ENCODE assay signal across 18 cellular contexts in the genomic region with DNA sequence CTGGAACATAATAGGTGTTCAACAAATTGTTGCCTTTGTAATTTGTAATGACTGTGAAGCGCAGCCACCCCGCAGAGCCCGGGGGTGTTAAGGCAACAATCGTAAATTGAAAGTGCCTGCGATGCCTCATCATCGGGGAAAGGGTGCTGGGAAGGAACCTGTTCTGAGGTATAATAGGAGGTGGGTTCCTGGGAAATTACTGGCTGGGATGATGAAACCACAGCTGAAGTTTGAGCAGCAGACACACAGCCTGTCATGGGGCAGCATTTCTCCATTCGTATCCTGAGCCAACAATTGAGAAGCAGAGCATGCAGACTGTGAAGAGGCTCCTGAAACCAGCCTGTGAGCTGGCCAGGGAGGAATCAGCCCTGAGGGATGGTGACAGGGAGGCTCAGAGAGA.
"Had no signal": no experiment of that assay in that cellular context is flagged by ENCODE, and none has a peak within 500 bp of the region (broad histone marks: within the 10 kb centered on the region; RNA-seq: fewer than 3 reads in every experiment).

No MANE protein-coding gene starts in this region.

- H3K4me3 ChIP-seq: coronary artery, hepatocyte, pancreas, testis, upper lobe of right lung had no signal

- H3K27me3 Mint-ChIP-seq: activated CD4-positive, alpha-beta memory T cell treated with anti-CD3 and anti-CD28 coated beads for 36 hours; activated naive CD8-positive, alpha-beta T cell treated with anti-CD3 and anti-CD28 coated beads, Interleukin-2, amount 10 ng/mL, durations not matched to agents 7 days and 5 days; stimulated activated naive CD8-positive, alpha-beta T cell treated with anti-CD3 and anti-CD28 coated beads, Interleukin-15, Interleukin-2, amounts not matched to agents 100 ng/mL and 50 ng/mL, for 24 hours had no signal

- H3K79me2 ChIP-seq: hepatocyte had no signal

- H2AFZ ChIP-seq: hepatocyte had no signal

- H3K27ac Mint-ChIP-seq: activated CD4-positive, alpha-beta memory T cell treated with anti-CD3 and anti-CD28 coated beads for 36 hours; activated naive CD8-positive, alpha-beta T cell treated with anti-CD3 and anti-CD28 coated beads, Interleukin-2, amount 10 ng/mL, durations not matched to agents 7 days and 5 days; mesothelial cell of epicardium; stimulated activated naive CD8-positive, alpha-beta T cell treated with anti-CD3 and anti-CD28 coated beads, Interleukin-15, Interleukin-2, amounts not matched to agents 100 ng/mL and 50 ng/mL, for 24 hours had no signal

- H3K4me2 ChIP-seq: hepatocyte had no signal

- H3K4me1 ChIP-seq: pancreas, testis, upper lobe of right lung had no signal

- H3K27me3 ChIP-seq: hepatocyte, pancreas, testis, upper lobe of right lung had no signal

- H3K27ac ChIP-seq: coronary artery, hepatocyte, pancreas, testis, upper lobe of right lung, VCaP had no signal

- H3K9me3 Mint-ChIP-seq: activated naive CD8-positive, alpha-beta T cell treated with anti-CD3 and anti-CD28 coated beads, Interleukin-2, amount 10 ng/mL, durations not matched to agents 7 days and 5 days; activated T-cell treated with anti-CD3 and anti-CD28 coated beads, Interleukin-2, amount 50 U/mL, for 4 hours had no signal

- H3K4me1 Mint-ChIP-seq: activated naive CD8-positive, alpha-beta T cell treated with anti-CD3 and anti-CD28 coated beads, Interleukin-2, amount 10 ng/mL, durations not matched to agents 7 days and 5 days; mesothelial cell of epicardium; neural crest cell had no signal

- DNase-seq: activated CD4-positive, alpha-beta memory T cell treated with anti-CD3 and anti-CD28 coated beads for 36 hours; activated gamma-delta T cell; activated naive CD8-positive, alpha-beta T cell treated with anti-CD3 and anti-CD28 coated beads, Interleukin-2, amount 10 ng/mL, durations not matched to agents 7 days and 5 days; activated T-cell treated with anti-CD3 and anti-CD28 coated beads, Interleukin-2, amount 50 U/mL, for 4 hours; central memory CD4-positive, alpha-beta T cell; effector CD4-positive, alpha-beta T cell; pancreas; stimulated activated CD4-positive, alpha-beta T cell treated with anti-CD3 and anti-CD28 coated beads, Interleukin-4, amount 100 ng/mL, for 1 hour; stimulated activated CD8-positive, alpha-beta memory T cell treated with anti-CD3 and anti-CD28 coated beads, Interleukin-4, amount 100 ng/mL, for 48 hours; T1000; testis; upper lobe of right lung had no signal

- ATAC-seq: activated T-cell treated with anti-CD3 and anti-CD28 coated beads, Interleukin-2, amount 50 U/mL, for 4 hours; pancreas; upper lobe of right lung had no signal

- H3K4me3 Mint-ChIP-seq: activated CD4-positive, alpha-beta memory T cell treated with anti-CD3 and anti-CD28 coated beads for 36 hours; activated naive CD8-positive, alpha-beta T cell treated with anti-CD3 and anti-CD28 coated beads, Interleukin-2, amount 10 ng/mL, durations not matched to agents 7 days and 5 days; activated T-cell treated with anti-CD3 and anti-CD28 coated beads, Interleukin-2, amount 50 U/mL, for 4 hours; mesothelial cell of epicardium; neural crest cell; stimulated activated naive CD8-positive, alpha-beta T cell treated with anti-CD3 and anti-CD28 coated beads, Interleukin-15, Interleukin-2, amounts not matched to agents 100 ng/mL and 50 ng/mL, for 24 hours had no signal

- H3K36me3 Mint-ChIP-seq: activated CD4-positive, alpha-beta memory T cell treated with anti-CD3 and anti-CD28 coated beads for 36 hours; activated naive CD8-positive, alpha-beta T cell treated with anti-CD3 and anti-CD28 coated beads, Interleukin-2, amount 10 ng/mL, durations not matched to agents 7 days and 5 days; mesothelial cell of epicardium had no signal

- H3K36me3 ChIP-seq: pancreas, upper lobe of right lung had no signal

- H3K9me3 ChIP-seq: pancreas, testis, upper lobe of right lung had no signal
